ENCODE assay signal across 1 cellular context in genomic region chr20:54577637-54578036, GRCh38.
TF ChIP-seq lines count a peak whose summit lies in the region.

No MANE protein-coding gene starts in this region.

TF ChIP-seq in H1, 55 proteins besides CTCF, POLR2A, EP300 and RAD21 (continued from another document):
- no peak for TF ChIP-seq CHD7 (IDR thresholded peaks at IDR 0.05; ENCODE audit: insufficient replicate concordance, low read length)
- no peak for TF ChIP-seq CBX5 (IDR thresholded peaks at IDR 0.05; ENCODE audit: low read depth, low read length)
- TF ChIP-seq CTBP2 (IDR thresholded peaks at IDR 0.05; ENCODE audit: borderline replicate concordance, insufficient read depth, insufficient read length, low read length): no peak
- TF ChIP-seq PHF8 (conservative IDR thresholded peaks at IDR 0.05; ENCODE audit: low read depth, low read length): no peak
- TF ChIP-seq RBBP5 (IDR thresholded peaks at IDR 0.05; ENCODE audit: borderline replicate concordance, low read depth, low read length): no peak
- no peak for TF ChIP-seq SUZ12 (IDR thresholded peaks at IDR 0.05; ENCODE audit: low read length)
- TF ChIP-seq JUN (IDR thresholded peaks at IDR 0.05; ENCODE audit: low read depth, low read length): no peak
- TF ChIP-seq SIX5 (IDR thresholded peaks at IDR 0.05; ENCODE audit: low read depth, low read length): no peak
